Comparison of ENCODE assay signal across 9 cellular contexts in genomic region chr5:126917918-126918623, GRCh38.
DNase-seq lines count a peak whose midpoint lies in the region; ATAC-seq, FAIRE-seq and TF ChIP-seq lines count a peak whose summit lies in the region.
"Had no signal": no experiment of that assay in that cellular context is flagged by ENCODE, and none has a peak within 500 bp of the region (broad histone marks: within the 10 kb centered on the region; RNA-seq: fewer than 3 reads in every experiment).

No MANE protein-coding gene starts in this region.

- DNase-seq in HAP-1 (ENCODE audit: low spot score in 2 of 2) (peak; percentile 44 to 63), NCI-H510A treated with DMSO at 0.1 percent for 48 hours (lab: John Stamatoyannopoulos, UW) (peak; percentile 30), H1 (ENCODE audit: low read depth in 1 of 2, low spot score in 2 of 2) (no peak), pancreas (peak in 5 of 6 donors; percentile 17 to 58 (median 35))
- DNase-seq in activated CD4-positive, alpha-beta memory T cell treated with anti-CD3 and anti-CD28 coated beads for 36 hours = no peak
- DNase-seq in activated naive CD8-positive, alpha-beta T cell treated with anti-CD3 and anti-CD28 coated beads, Interleukin-2, amount 50 U/mL, for 24 hours = no peak
- DNase-seq: activated B cell treated with CpG ODN at 0.5 μM for 24 hours had no signal

- no peak overlapping the region for H2BK20ac ChIP-seq in H1 (ENCODE audit: low read length)

- no peak overlapping the region for H3K27ac ChIP-seq in H1 (ENCODE audit: low read depth, low read length)
- H3K27ac ChIP-seq in pancreas = peak overlapping the region in 1 of 4 donors; percentile 23

- WGBS in H1 (ENCODE audit: extremely low coverage in 1 of 2, insufficient coverage in 1 of 2, insufficient read length in 1 of 2, insufficient replicate concordance in 2 of 2, low coverage in 1 of 2, low lambda C conversion rate in 2 of 2, missing lambda C conversion rate in 1 of 2), 2 experiments = 79% methylated on average over 9 of the region's 9 CpGs; no CpG with 5 or more reads in 1 of the 2 experiments
- 33 to 38% methylated on average over 9 of the region's 9 CpGs for WGBS in pancreas, 2 donors

- no peaks in the 10 kb centered on the region for H4K20me1 ChIP-seq in H1 (replicated peaks in 1 of 2; ENCODE audit: control insufficient read depth in 1 of 2, insufficient read depth in 2 of 2, low read length in 2 of 2)

- POLR2A ChIA-PET in H1 (lab: Charles Lee; ENCODE audit: partially characterized antibody) = interaction anchor here (0.9 to 1.4 kb wide), 2 partner anchors 14 to 31 kb away, joined by 3 read pairs; no protein-coding TSS in a partner anchor
- POLR2A ChIA-PET in activated CD4-positive, alpha-beta memory T cell treated with anti-CD3 and anti-CD28 coated beads for 36 hours (lab: Charles Lee) = no interaction called here

- no peak overlapping the region for H3K4me3 ChIP-seq in HAP-1
- H3K4me3 ChIP-seq in H1 (ENCODE audit: extremely low read depth in 1 of 4, insufficient read depth in 2 of 4, low read depth in 3 of 4, low read length in 4 of 4) = no peak overlapping the region
- H3K4me3 ChIP-seq in pancreas = no peak overlapping the region

- no peak for TF ChIP-seq EP300 in H1 (IDR thresholded peaks at IDR 0.05; ENCODE audit: borderline replicate concordance in 1 of 2, low read depth in 2 of 2, low read length in 2 of 2)

- FAIRE-seq in H1 (lab: Jason Lieb, UNC) (peak; percentile 13), pancreas (lab: Jason Lieb, UNC) (no peak)

- no peaks in the 10 kb centered on the region for H3K9me3 Mint-ChIP-seq in activated CD4-positive, alpha-beta memory T cell treated with anti-CD3 and anti-CD28 coated beads for 36 hours
- H3K9me3 Mint-ChIP-seq in activated naive CD8-positive, alpha-beta T cell treated with anti-CD3 and anti-CD28 coated beads, Interleukin-2, amount 50 U/mL, for 24 hours = no peaks in the 10 kb centered on the region
- H3K9me3 Mint-ChIP-seq: activated B cell treated with CpG ODN at 0.5 μM for 24 hours had no signal

- in situ Hi-C loops in HAP-1 (cut with MboI; ENCODE audit: low sequenced_read_pairs) = no loop called here

- H3K36me3 ChIP-seq in HAP-1 (replicated peaks) = no peaks in the 10 kb centered on the region
- 0 out of 8 replicates have a peak, but pooled peaks cover 0 to under 1% (median 0%) of the 10 kb centered on the region in 4 experiments for H3K36me3 ChIP-seq in H1 (ENCODE audit: control insufficient read depth in 2 of 4, insufficient read depth in 4 of 4, low read length in 3 of 4)
- H3K36me3 ChIP-seq in pancreas = no peaks in the 10 kb centered on the region

- H3K36me3 Mint-ChIP-seq in activated CD4-positive, alpha-beta memory T cell treated with anti-CD3 and anti-CD28 coated beads for 36 hours = no peaks in the 10 kb centered on the region
- no peaks in the 10 kb centered on the region for H3K36me3 Mint-ChIP-seq in activated naive CD8-positive, alpha-beta T cell treated with anti-CD3 and anti-CD28 coated beads, Interleukin-2, amount 50 U/mL, for 24 hours (ENCODE audit: low read depth)

- no peak for TF ChIP-seq RAD21 in H1 (IDR thresholded peaks at IDR 0.05 in 1 of 2, conservative IDR thresholded peaks at IDR 0.05 in 1 of 2; ENCODE audit: low read depth in 2 of 2, low read length in 2 of 2)

- H3K4me2 ChIP-seq in H1 (ENCODE audit: insufficient read depth in 1 of 2, low read depth in 2 of 2, low read length in 2 of 2) = no peak overlapping the region

- no peak overlapping the region for H4K8ac ChIP-seq in H1 (ENCODE audit: extremely low read depth, insufficient read depth, low read length)

- no peaks in the 10 kb centered on the region for H3K79me2 ChIP-seq in H1 (ENCODE audit: control insufficient read depth in 1 of 2, insufficient read depth in 2 of 2, low read length in 2 of 2)

- H3K18ac ChIP-seq in H1 (ENCODE audit: extremely low read depth, low read length) = no peak overlapping the region

- H2BK15ac ChIP-seq in H1 (ENCODE audit: low read length) = no peak overlapping the region

- CTCF ChIA-PET in H1 (lab: Charles Lee; ENCODE audit: partially characterized antibody) = interaction anchor here (0.6 to 1.2 kb wide), 2 partner anchors 16 to 480 kb away, joined by 3 read pairs; no protein-coding TSS in a partner anchor
- CTCF ChIA-PET in activated CD4-positive, alpha-beta memory T cell treated with anti-CD3 and anti-CD28 coated beads for 36 hours (lab: Charles Lee) = interaction anchor here (0.6 kb wide), 1 partner anchor 262 kb away, joined by 3 read pairs; no protein-coding TSS in a partner anchor

- H3K27me3 ChIP-seq in HAP-1 (ENCODE audit: low read depth) = no peaks in the 10 kb centered on the region
- no peaks in the 10 kb centered on the region for H3K27me3 ChIP-seq in H1 (replicated peaks in 1 of 4; ENCODE audit: control insufficient read depth in 3 of 4, extremely low read depth in 1 of 4, insufficient read depth in 3 of 4, low read length in 3 of 4)
- no peaks in the 10 kb centered on the region for H3K27me3 ChIP-seq in pancreas

- H3K27me3 Mint-ChIP-seq in activated CD4-positive, alpha-beta memory T cell treated with anti-CD3 and anti-CD28 coated beads for 36 hours = no peaks in the 10 kb centered on the region
- no peaks in the 10 kb centered on the region for H3K27me3 Mint-ChIP-seq in activated naive CD8-positive, alpha-beta T cell treated with anti-CD3 and anti-CD28 coated beads, Interleukin-2, amount 50 U/mL, for 24 hours
- H3K27me3 Mint-ChIP-seq: activated B cell treated with CpG ODN at 0.5 μM for 24 hours had no signal

- H3K9me3 ChIP-seq in HAP-1 = no peaks in the 10 kb centered on the region
- no peaks in the 10 kb centered on the region; a peak in 1 of 4 replicates for H3K9me3 ChIP-seq in H1 (ENCODE audit: insufficient read depth in 2 of 2, low read depth in 1 of 2, low read length in 1 of 2)
- no peaks in the 10 kb centered on the region for H3K9me3 ChIP-seq in pancreas

- no peak for TF ChIP-seq CTCF in H1 (IDR thresholded peaks at IDR 0.05; ENCODE audit: control extremely low read depth in 1 of 3, insufficient read depth in 1 of 3, low read depth in 1 of 3, low read length in 3 of 3)
- no peak for TF ChIP-seq CTCF in pancreas (IDR thresholded peaks at IDR 0.05)

- no peak overlapping the region for H3K4ac ChIP-seq in H1 (replicated peaks; ENCODE audit: insufficient read length, low read depth, low read length)

- no peaks in the 10 kb centered on the region; the same call in 1 of the 2 replicates for H3K23me2 ChIP-seq in H1 (ENCODE audit: low read depth, low read length)

- H3K14ac ChIP-seq in H1 (ENCODE audit: insufficient read length) = no peak overlapping the region

- no peak overlapping the region for H2BK12ac ChIP-seq in H1 (ENCODE audit: low read depth, low read length)

- peak in 3 of 4 donors; percentile 81 to 87 (median 83) for ATAC-seq in pancreas
- ATAC-seq in GM19455 (IDR thresholded peaks at IDR 0.05; ENCODE audit: unreplicated experiment) = no peak
- no peak for ATAC-seq in activated naive CD8-positive, alpha-beta T cell treated with anti-CD3 and anti-CD28 coated beads, Interleukin-2, amount 50 U/mL, for 24 hours
- no peak for ATAC-seq in GM21529 (IDR thresholded peaks at IDR 0.05; ENCODE audit: unreplicated experiment)

- H3K56ac ChIP-seq in H1 (replicated peaks; ENCODE audit: insufficient read length, low read depth, low read length) = no peak overlapping the region

- no peak overlapping the region for H3K4me3 Mint-ChIP-seq in activated CD4-positive, alpha-beta memory T cell treated with anti-CD3 and anti-CD28 coated beads for 36 hours
- no peak overlapping the region for H3K4me3 Mint-ChIP-seq in activated naive CD8-positive, alpha-beta T cell treated with anti-CD3 and anti-CD28 coated beads, Interleukin-2, amount 50 U/mL, for 24 hours
- H3K4me3 Mint-ChIP-seq: activated B cell treated with CpG ODN at 0.5 μM for 24 hours had no signal

- H2BK120ac ChIP-seq in H1 (replicated peaks; ENCODE audit: low read depth, low read length) = no peak overlapping the region

- H3K4me1 ChIP-seq in HAP-1 (peaks cover 21% of the 10 kb centered on the region), H1 (replicated peaks in 1 of 4; ENCODE audit: control insufficient read depth in 3 of 4, insufficient read depth in 4 of 4, low read length in 3 of 4) (peaks cover 0 to 11% (median 9%) of the 10 kb centered on the region in 4 experiments), pancreas (peaks cover 0 to 16% (median 0%) of the 10 kb centered on the region in 3 donors)

- H2AK5ac ChIP-seq in H1 (ENCODE audit: low read depth, low read length) = no peak overlapping the region

- H3K23ac ChIP-seq in H1 (ENCODE audit: insufficient read length) = no peak overlapping the region

- no peak overlapping the region; a peak in 1 of 7 replicates for H3K9ac ChIP-seq in H1 (replicated peaks in 1 of 4; ENCODE audit: extremely low read depth in 1 of 4, low read depth in 3 of 4, low read length in 3 of 4)

- no peaks in the 10 kb centered on the region for H3K4me1 Mint-ChIP-seq in activated CD4-positive, alpha-beta memory T cell treated with anti-CD3 and anti-CD28 coated beads for 36 hours (ENCODE audit: low read depth)
- peaks cover 2% of the 10 kb centered on the region for H3K4me1 Mint-ChIP-seq in activated naive CD8-positive, alpha-beta T cell treated with anti-CD3 and anti-CD28 coated beads, Interleukin-2, amount 50 U/mL, for 24 hours

- no peak overlapping the region for H2BK5ac ChIP-seq in H1 (ENCODE audit: low read depth, low read length)

- no peak overlapping the region for H4K5ac ChIP-seq in H1 (ENCODE audit: insufficient read length, low read depth, low read length)

- no peak overlapping the region for H4K91ac ChIP-seq in H1 (replicated peaks; ENCODE audit: insufficient read length, low read length)

- TF ChIP-seq POLR2A in H1 (IDR thresholded peaks at IDR 0.05; ENCODE audit: control extremely low read depth in 1 of 2, low read depth in 2 of 2, low read length in 2 of 2) = no peak

- intact Hi-C loops in pancreas (cut with DNase I) = no loop called here
- intact Hi-C loops in activated CD4-positive, alpha-beta memory T cell treated with anti-CD3 and anti-CD28 coated beads for 36 hours (cut with micrococcal nuclease) = no loop called here

- H3K79me1 ChIP-seq in H1 (ENCODE audit: low read depth, low read length) = no peaks in the 10 kb centered on the region; the same call in 1 of the 2 replicates

- H3K27ac Mint-ChIP-seq in activated CD4-positive, alpha-beta memory T cell treated with anti-CD3 and anti-CD28 coated beads for 36 hours = no peak overlapping the region
- H3K27ac Mint-ChIP-seq in activated naive CD8-positive, alpha-beta T cell treated with anti-CD3 and anti-CD28 coated beads, Interleukin-2, amount 50 U/mL, for 24 hours = no peak overlapping the region
- H3K27ac Mint-ChIP-seq: activated B cell treated with CpG ODN at 0.5 μM for 24 hours had no signal

- H2AFZ ChIP-seq in H1 (ENCODE audit: low read length) = no peak overlapping the region

Comparison
In these comparisons a context has a peak if more than half of its experiments do, and no peak if none do; other contexts are left out.
1. DNase-seq: peak in HAP-1 (2 of 2), NCI-H510A treated with DMSO at 0.1 percent for 48 hours (single experiment) and pancreas (5 of 6); none in H1 (0 of 2), activated CD4-positive, alpha-beta memory T cell treated with anti-CD3 and anti-CD28 coated beads for 36 hours (single experiment) and activated naive CD8-positive, alpha-beta T cell treated with anti-CD3 and anti-CD28 coated beads, Interleukin-2, amount 50 U/mL, for 24 hours (single experiment).
2. ATAC-seq: peak in pancreas (3 of 4); none in GM19455 (single experiment), activated naive CD8-positive, alpha-beta T cell treated with anti-CD3 and anti-CD28 coated beads, Interleukin-2, amount 50 U/mL, for 24 hours (single experiment) and GM21529 (single experiment).